In genomic region chr18:25674183-25674582, GRCh38 we compare ENCODE assay signal across 8 cellular contexts.
"Had no signal": no experiment of that assay in that cellular context is flagged by ENCODE, and none has a peak within 500 bp of the region (broad histone marks: within the 10 kb centered on the region; RNA-seq: fewer than 3 reads in every experiment).

No MANE protein-coding gene starts in this region.

- FAIRE-seq: G401.6, GM12878, GM12891, GM12892, GM18507, GM19239 had no signal

- H3K4me3 ChIP-seq: GM12878 had no signal

- DNase-seq: GDM1, GF-D8 had no signal
